ENCODE assay signal across 21 cellular contexts in the genomic region with DNA sequence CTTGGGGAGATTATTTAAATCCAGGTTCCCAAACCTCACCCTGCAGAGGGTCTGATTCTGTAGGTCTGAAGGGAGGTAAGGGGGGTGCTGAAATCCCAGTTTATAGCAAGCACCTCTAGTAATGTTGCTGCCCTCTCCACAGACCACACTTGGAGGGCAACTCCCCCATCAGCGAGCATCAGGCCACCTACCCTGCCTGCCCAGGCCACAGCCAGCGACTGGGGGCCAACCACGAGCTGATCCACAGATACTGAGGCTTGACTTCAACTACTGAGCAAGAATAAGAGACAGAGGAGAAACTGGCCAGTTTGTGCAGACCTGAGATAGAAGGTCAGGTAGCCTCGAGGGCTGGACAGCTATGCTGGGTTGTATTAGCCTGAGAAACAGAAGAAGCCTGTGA.
"Had no signal": no experiment of that assay in that cellular context is flagged by ENCODE, and none has a peak within 500 bp of the region (broad histone marks: within the 10 kb centered on the region; RNA-seq: fewer than 3 reads in every experiment).

No MANE protein-coding gene starts in this region.

- DNase-seq: cortex of kidney; dorsolateral prefrontal cortex; effector CD8-positive, alpha-beta T cell; heart right ventricle; hypothalamus; naive B cell; psoas muscle; retina; right lobe of liver; spleen; stimulated activated CD4-positive, alpha-beta T cell treated with anti-CD3 and anti-CD28 coated beads, Interleukin-15, amount 100 ng/mL, for 24 hours; stimulated activated CD4-positive, alpha-beta T cell treated with anti-CD3 and anti-CD28 coated beads, Interleukin-1b, Interleukin-23, amount 100 ng/mL, for 48 hours; stimulated activated CD4-positive, alpha-beta T cell treated with anti-CD3 and anti-CD28 coated beads, Interleukin-4, amount 100 ng/mL, for 24 hours; testis; transverse colon had no signal

- H3K27me3 ChIP-seq: dorsolateral prefrontal cortex, heart right ventricle, neutrophil, right lobe of liver, spleen, testis, transverse colon had no signal

- H3K36me3 Mint-ChIP-seq: naive B cell; stimulated activated memory B cell treated with anti-CD40 and anti-IgM and Interleukin-4, amounts not matched to agents 10 μg/mL and 1 μg/mL and 100 μg/mL, for 72 hours had no signal

- H3K27ac ChIP-seq: dorsolateral prefrontal cortex, heart right ventricle, neutrophil, psoas muscle, right lobe of liver, spleen, testis, transverse colon had no signal

- H3K4me1 Mint-ChIP-seq: nephron; stimulated activated memory B cell treated with anti-CD40 and anti-IgM and Interleukin-4, amounts not matched to agents 10 μg/mL and 1 μg/mL and 100 μg/mL, for 72 hours had no signal

- H3K9me3 ChIP-seq: heart right ventricle, neutrophil, psoas muscle, right lobe of liver, testis, transverse colon had no signal

- H3K27ac Mint-ChIP-seq: nephron; stimulated activated memory B cell treated with anti-CD40 and anti-IgM and Interleukin-4, amounts not matched to agents 10 μg/mL and 1 μg/mL and 100 μg/mL, for 72 hours; stimulated activated naive CD8-positive, alpha-beta T cell treated with anti-CD3 and anti-CD28 coated beads, Interleukin-15, Interleukin-2, amounts not matched to agents 100 ng/mL and 50 ng/mL, for 24 hours had no signal

- H3K4me3 Mint-ChIP-seq: naive B cell; nephron; stimulated activated memory B cell treated with anti-CD40 and anti-IgM and Interleukin-4, amounts not matched to agents 10 μg/mL and 1 μg/mL and 100 μg/mL, for 72 hours; stimulated activated naive CD8-positive, alpha-beta T cell treated with anti-CD3 and anti-CD28 coated beads, Interleukin-15, Interleukin-2, amounts not matched to agents 100 ng/mL and 50 ng/mL, for 24 hours had no signal

- ATAC-seq: esophagus mucosa, left lobe of liver, psoas muscle, right lobe of liver had no signal

- H3K4me3 ChIP-seq: dorsolateral prefrontal cortex, heart right ventricle, psoas muscle, right lobe of liver, spleen, testis, transverse colon had no signal

- H3K27me3 Mint-ChIP-seq: stimulated activated naive CD8-positive, alpha-beta T cell treated with anti-CD3 and anti-CD28 coated beads, Interleukin-15, Interleukin-2, amounts not matched to agents 100 ng/mL and 50 ng/mL, for 24 hours had no signal

- H3K4me1 ChIP-seq: psoas muscle, right lobe of liver, spleen, testis, transverse colon had no signal

- H3K36me3 ChIP-seq: heart right ventricle, neutrophil, right lobe of liver, spleen, transverse colon had no signal
